In genomic region chr2:230417436-230417835, GRCh38 we compare ENCODE assay signal across 9 cellular contexts. TPM values are rescaled to one million over a fixed set of nuclear protein-coding genes. Genes with fewer than 3 reads are reported as not detected.
A peak's percentile ranks its signal among the peaks of the same experiment; 100 is the strongest.
DNase-seq lines count a peak whose midpoint lies in the region; ATAC-seq, FAIRE-seq and TF ChIP-seq lines count a peak whose summit lies in the region.
"Had no signal": no experiment of that assay in that cellular context is flagged by ENCODE, and none has a peak within 500 bp of the region (broad histone marks: within the 10 kb centered on the region; RNA-seq: fewer than 3 reads in every experiment).

No MANE protein-coding gene starts in this region.

- FAIRE-seq in A549 (lab: Jason Lieb, UNC), result no peak

- no peaks in the 10 kb centered on the region for H3K9me2 ChIP-seq in HCT116 (ENCODE audit: insufficient read depth)

- no peak for TF ChIP-seq CTCF in A549 (IDR thresholded peaks at IDR 0.05)
- no peak for TF ChIP-seq CTCF in HCT116 (IDR thresholded peaks at IDR 0.05 in 2 of 3, conservative IDR thresholded peaks at IDR 0.05 in 1 of 3; ENCODE audit: borderline replicate concordance in 1 of 3, insufficient read depth in 1 of 3, low read depth in 2 of 3, low read length in 2 of 3)
- no peak for TF ChIP-seq CTCF in brain microvascular endothelial cell (IDR thresholded peaks at IDR 0.05; ENCODE audit: low read depth, low read length, missing control alignments)

- no TSS peak for BruUV-seq in HCT116 (replicated peaks; lab: Mats Ljungman, UMichigan)

- no peak for TF ChIP-seq POLR2A in A549 (IDR thresholded peaks at IDR 0.05; ENCODE audit: low read length)
- TF ChIP-seq POLR2A in HCT116 (IDR thresholded peaks at IDR 0.05; ENCODE audit: borderline replicate concordance, extremely low read depth, insufficient read depth, insufficient read length), result no peak

- 90% methylated on average over 4 of the region's 4 CpGs for WGBS in A549 (ENCODE audit: missing lambda C conversion rate)

- POLR2A ChIA-PET in A549 (lab: Yijun Ruan, JAX), result no interaction called here
- POLR2A ChIA-PET in HCT116 (lab: Charles Lee), result no interaction called here

- H3K9ac ChIP-seq in HCT116 (ENCODE audit: low read length), result no peak overlapping the region

- ATAC-seq in A549 (no peak), HCT116 (no peak), HG03159 (IDR thresholded peaks at IDR 0.05; ENCODE audit: unreplicated experiment) (no peak), GM19324 (IDR thresholded peaks at IDR 0.05; ENCODE audit: low FRiP score, unreplicated experiment) (no peak), HG03439 (IDR thresholded peaks at IDR 0.05; ENCODE audit: unreplicated experiment) (no peak)

- H3K79me2 ChIP-seq in HCT116 (ENCODE audit: insufficient read depth, low read length), result peaks cover 21% of the 10 kb centered on the region

- H3K27me3 ChIP-seq in HCT116 (ENCODE audit: insufficient read depth, low read length) (no peaks in the 10 kb centered on the region), brain microvascular endothelial cell (replicated peaks) (no peaks in the 10 kb centered on the region), muscle layer of duodenum (ENCODE audit: low read depth, low read length) (no peaks in the 10 kb centered on the region)

- no peak for TF ChIP-seq RAD21 in A549 (conservative IDR thresholded peaks at IDR 0.05 in 1 of 2, IDR thresholded peaks at IDR 0.05 in 1 of 2)
- TF ChIP-seq RAD21 in HCT116 (IDR thresholded peaks at IDR 0.05; ENCODE audit: low read depth), result no peak

- RAD21 ChIA-PET in HCT116 (lab: Charles Lee; ENCODE audit: low non-redundant PET in 1 of 2, low total read pairs in 2 of 2, uncharacterized antibody in 2 of 2, unreplicated experiment in 2 of 2), result no interaction called here

- H4K20me1 ChIP-seq in HCT116 (ENCODE audit: insufficient read depth), result no peaks in the 10 kb centered on the region

- no peak overlapping the region for H2AFZ ChIP-seq in HCT116 (ENCODE audit: low read depth, low read length, poor library complexity, severe bottlenecking)

- in situ Hi-C loops in brain microvascular endothelial cell (cut with HindIII; ENCODE audit: low pct_ligation_motif_present, low sequenced_read_pairs), result no loop called here

- H3K9me3 ChIP-seq in A549 (no peaks in the 10 kb centered on the region), HCT116 (ENCODE audit: control insufficient read depth in 1 of 2, insufficient read depth in 1 of 2, low read depth in 1 of 2, low read length in 2 of 2) (no peaks in the 10 kb centered on the region), muscle layer of duodenum (ENCODE audit: control insufficient read depth in 1 of 2, low read length in 2 of 2) (no peaks in the 10 kb centered on the region)

- H3K36me3 ChIP-seq in HCT116 (ENCODE audit: control insufficient read depth in 1 of 2, insufficient read depth in 2 of 2, low read length in 2 of 2) (no peaks in the 10 kb centered on the region), brain microvascular endothelial cell (replicated peaks) (peaks cover 5% of the 10 kb centered on the region), muscle layer of duodenum (ENCODE audit: control insufficient read depth in 1 of 2, insufficient read depth in 2 of 2, low read length in 2 of 2) (peaks cover 0 to 6% of the 10 kb centered on the region in 2 donors)
- H3K36me3 ChIP-seq: cardiac muscle cell had no signal

- no peak for DNase-seq in A549 (ENCODE audit: low read depth in 1 of 2, low spot score in 1 of 2)
- no peak for DNase-seq in HCT116 (ENCODE audit: low read depth, low spot score)
- DNase-seq in brain microvascular endothelial cell, result no peak
- DNase-seq in NCI-H1417 (lab: John Stamatoyannopoulos, UW), result no peak

- H3K27ac ChIP-seq in A549 (no peak overlapping the region), HCT116 (ENCODE audit: low read depth, low read length) (no peak overlapping the region), brain microvascular endothelial cell (no peak overlapping the region), muscle layer of duodenum (ENCODE audit: low read length) (peak overlapping the region; percentile 26)
- H3K27ac ChIP-seq: cardiac muscle cell had no signal

- peak overlapping the region; percentile 94 for H3K4me2 ChIP-seq in A549
- peak overlapping the region; percentile 95 for H3K4me2 ChIP-seq in HCT116 (ENCODE audit: low read length)

- H3K4me1 ChIP-seq in A549 (peaks cover 21% of the 10 kb centered on the region; the same call in 2 of the 3 replicates), HCT116 (ENCODE audit: control insufficient read depth in 1 of 2, insufficient read depth in 2 of 2, low read length in 2 of 2) (peaks cover 8 to 30% of the 10 kb centered on the region in 2 experiments; a peak in 3 of 4 replicates), muscle layer of duodenum (ENCODE audit: control insufficient read depth in 1 of 2, insufficient read depth in 2 of 2, low read length in 2 of 2) (peaks cover 8 to 14% of the 10 kb centered on the region in 2 donors)

- H3K4me3 ChIP-seq in A549, result peak overlapping the region; percentile 54; the same call in 2 of the 3 replicates
- no peak overlapping the region for H3K4me3 ChIP-seq in HCT116 (replicated peaks in 1 of 2; ENCODE audit: low read depth in 1 of 2, low read length in 2 of 2)
- peak overlapping the region; percentile 68 for H3K4me3 ChIP-seq in brain microvascular endothelial cell (ENCODE audit: low read depth, low read length)
- H3K4me3 ChIP-seq in muscle layer of duodenum (ENCODE audit: low read depth in 1 of 2, low read length in 2 of 2), result peak overlapping the region; percentile 78 to 96
- H3K4me3 ChIP-seq: cardiac muscle cell had no signal

- TF ChIP-seq EP300 in A549 (IDR thresholded peaks at IDR 0.05), result no peak

- intact Hi-C loops in HCT116 (cut with micrococcal nuclease), result loop anchor here (10.0 kb wide), 1 partner anchor 377 kb away; no protein-coding TSS in a partner anchor

- CTCF ChIA-PET in A549 (lab: Yijun Ruan, JAX) (interaction anchor here (2.1 kb wide), 1 partner anchor 351 kb away, joined by 5 read pairs; no protein-coding TSS in a partner anchor), HCT116 (lab: Charles Lee) (no interaction called here)

TF ChIP-seq in A549, 52 proteins besides CTCF, POLR2A, EP300 and RAD21:
- TF ChIP-seq FOXS1 (CRISPR knock-in tag; IDR thresholded peaks at IDR 0.05), result no peak
- TF ChIP-seq TP53 (CRISPR knock-in tag; IDR thresholded peaks at IDR 0.05), result no peak
- no peak for TF ChIP-seq SREBF2 (IDR thresholded peaks at IDR 0.05)
- TF ChIP-seq TFCP2L1 (CRISPR knock-in tag; IDR thresholded peaks at IDR 0.05), result no peak
- no peak for TF ChIP-seq JUNB (IDR thresholded peaks at IDR 0.05)
- TF ChIP-seq RFX5 (IDR thresholded peaks at IDR 0.05), result no peak
- no peak for TF ChIP-seq ZFP36 (IDR thresholded peaks at IDR 0.05; ENCODE audit: borderline replicate concordance, partially characterized antibody)
- no peak for TF ChIP-seq HOXB13 (CRISPR knock-in tag; IDR thresholded peaks at IDR 0.05; ENCODE audit: low read depth)
- TF ChIP-seq BHLHE40 (IDR thresholded peaks at IDR 0.05; ENCODE audit: low read depth, low read length), result no peak
- no peak for TF ChIP-seq PBX3 (IDR thresholded peaks at IDR 0.05)
TF ChIP-seq in A549: peak in this region for 0.

TF ChIP-seq in HCT116, 20 proteins besides CTCF, POLR2A, EP300 and RAD21 (continues in another document):
- TF ChIP-seq POLR2AphosphoS5 (IDR thresholded peaks at IDR 0.05; ENCODE audit: low read depth, low read length) (no peak), SP1 (IDR thresholded peaks at IDR 0.05; ENCODE audit: low read depth) (no peak), CBX3 (IDR thresholded peaks at IDR 0.05; ENCODE audit: low read depth) (no peak), MAX (IDR thresholded peaks at IDR 0.05) (no peak), ZNF274 (IDR thresholded peaks at IDR 0.05; ENCODE audit: low read depth, low read length) (no peak), CEBPB (IDR thresholded peaks at IDR 0.05; ENCODE audit: low read depth) (no peak), EZH2 (IDR thresholded peaks at IDR 0.05) (no peak), ZBTB33 (IDR thresholded peaks at IDR 0.05; ENCODE audit: extremely low read depth, insufficient replicate concordance, low read length) (no peak), EGR1 (IDR thresholded peaks at IDR 0.05; ENCODE audit: low read depth) (no peak), ZFX (IDR thresholded peaks at IDR 0.05) (no peak), ATF3 (IDR thresholded peaks at IDR 0.05) (no peak)

RNA-seq across cellular contexts. Expression of gene SP100, which starts 1.4 kb away (rescaled TPM):
- polyA plus RNA-seq in A549 (2011; rRNA removed) (33.5 and 39.8 TPM in 2 replicates), A549 (2017; fragmentation: RNase III; extraction: RNeasy Plus Mini Kit Qiagen cat#74134 plus additional on column Dnase treatment) (22.4 to 25.5 TPM (median 23.7 TPM) in 3 replicates)
- 9.3 and 9.8 TPM in 2 replicates for polyA plus RNA-seq in A549 (2012; cell fraction: cytosol; rRNA removed)
- polyA plus RNA-seq in A549 (2012; cell fraction: nucleus; rRNA removed), result 4.5 and 4.7 TPM in 2 replicates
- 15.4 and 20.8 TPM in 2 replicates for polyA minus RNA-seq in A549 (2011; rRNA and poly(A)+ RNA removed)
- total RNA-seq in HCT116 (2021; ENCODE audit: unreplicated experiment), result 48.1 TPM
- 25.3 and 27.0 TPM in 2 replicates for polyA plus RNA-seq in HCT116 (2012)
- total RNA-seq: cardiac muscle cell had no signal

Comparison
In these comparisons a context has a peak if more than half of its experiments do, and no peak if none do; other contexts are left out.
1. H3K4me3 ChIP-seq: peak in A549 (single experiment), brain microvascular endothelial cell (single experiment) and muscle layer of duodenum (2 of 2); none in HCT116 (0 of 2).